9 cellular contexts compared by ENCODE assay signal in the genomic region with DNA sequence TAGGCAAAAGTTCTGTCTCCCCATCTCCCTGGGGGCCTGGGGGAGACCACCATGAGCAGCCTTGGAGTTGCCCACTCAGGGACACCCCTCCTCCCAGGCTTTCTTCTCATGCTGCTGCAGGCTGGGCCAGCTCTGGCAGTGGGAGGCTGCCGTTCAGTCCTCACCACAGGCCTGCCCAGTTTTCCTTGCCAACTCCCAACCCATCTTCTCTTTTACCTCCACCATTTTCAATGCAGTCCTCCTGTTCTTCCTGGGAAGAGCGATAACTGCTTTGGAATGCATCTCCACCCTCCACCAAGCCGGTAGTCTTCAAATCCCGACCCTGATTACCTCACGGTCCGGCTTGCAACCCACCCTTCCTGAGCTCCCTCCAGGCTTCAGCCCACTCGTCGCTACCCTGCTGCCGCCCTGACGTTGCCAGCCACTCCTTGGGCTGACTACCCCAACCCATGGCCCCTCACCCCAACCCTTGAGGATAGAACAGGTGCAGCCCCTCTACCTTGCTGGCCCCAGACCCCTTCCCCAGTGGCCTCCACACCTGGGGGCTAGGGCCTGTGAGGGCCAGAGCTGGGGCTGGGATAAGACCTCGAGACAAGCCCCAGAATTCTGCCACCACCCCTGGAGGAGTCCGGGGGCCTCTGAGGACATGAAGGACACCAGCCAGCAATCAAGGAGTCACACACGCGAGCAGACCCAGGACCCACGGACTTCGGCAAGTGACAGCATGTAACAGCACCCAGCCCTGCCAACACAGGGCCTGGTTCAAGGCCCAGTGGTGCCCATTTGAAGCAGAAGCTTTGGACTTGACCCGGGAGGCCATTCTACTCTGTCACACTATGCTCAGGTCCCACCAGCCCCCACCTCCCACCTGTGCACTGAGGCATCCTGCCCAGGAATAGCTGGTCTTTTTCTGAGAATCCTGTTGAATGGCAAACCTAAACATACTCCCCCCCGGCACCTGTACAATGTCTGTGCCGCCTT. TPM values are rescaled to one million over a fixed set of nuclear protein-coding genes. Genes with fewer than 3 reads are reported as not detected.
DNase-seq lines count a peak whose midpoint lies in the region; ATAC-seq and TF ChIP-seq lines count a peak whose summit lies in the region.
"Had no signal": no experiment of that assay in that cellular context is flagged by ENCODE, and none has a peak within 500 bp of the region (broad histone marks: within the 10 kb centered on the region; RNA-seq: fewer than 3 reads in every experiment).

No MANE protein-coding gene starts in this region.

- intact Hi-C loops in dendritic cell treated with granulocyte-macrophage colony-stimulating factor and Interleukin-4, amounts not matched to agents 40 ng/mL and 50 ng/mL, for 4 days (cut with micrococcal nuclease): no loop called here
- intact Hi-C loops in OCI-LY7 (cut with micrococcal nuclease; ENCODE audit: unreplicated experiment): no loop called here
- intact Hi-C loops in left colon (cut with DNase I, micrococcal nuclease): no loop called here

- peak overlapping the region; percentile 71 for H3K27ac Mint-ChIP-seq in dendritic cell treated with granulocyte-macrophage colony-stimulating factor and Interleukin-4, amounts not matched to agents 40 ng/mL and 50 ng/mL, for 4 days
- H3K27ac Mint-ChIP-seq in nephron progenitor cell (peak overlapping the region; percentile 77), mesothelial cell of epicardium (no peak overlapping the region)

- DNase-seq in AG08395 (ENCODE audit: low spot score) (peak; percentile 41), NCI-H226 (peak; percentile 84), nephron progenitor cell (no peak), OCI-LY7 (ENCODE audit: low spot score) (no peak), retina (no peak), mesothelial cell of epicardium (ENCODE audit: low spot score in 2 of 2, unreplicated experiment in 2 of 2) (no peak), left colon (no peak)
- DNase-seq: DMS153 had no signal

- H3K4me2 ChIP-seq in OCI-LY7 (ENCODE audit: low read length): no peak overlapping the region

- no peak overlapping the region for H3K27ac ChIP-seq in OCI-LY7 (ENCODE audit: low read depth, low read length, poor library complexity, severe bottlenecking)

- H3K27me3 Mint-ChIP-seq in dendritic cell treated with granulocyte-macrophage colony-stimulating factor and Interleukin-4, amounts not matched to agents 40 ng/mL and 50 ng/mL, for 4 days: no peaks in the 10 kb centered on the region
- H3K27me3 Mint-ChIP-seq in nephron progenitor cell (ENCODE audit: low read depth, poor library complexity): no peaks in the 10 kb centered on the region
- H3K27me3 Mint-ChIP-seq in mesothelial cell of epicardium (ENCODE audit: low read depth): no peaks in the 10 kb centered on the region

- no peaks in the 10 kb centered on the region for H3K9me2 ChIP-seq in OCI-LY7 (ENCODE audit: insufficient read depth, low read length)

- peaks cover 31% of the 10 kb centered on the region for H4K20me1 ChIP-seq in OCI-LY7 (ENCODE audit: insufficient read depth, low read length)

- peaks cover 51% of the 10 kb centered on the region; the same call in 1 of the 2 replicates for H3K79me2 ChIP-seq in OCI-LY7 (ENCODE audit: insufficient read depth, low read depth, low read length)

- H3K4me3 ChIP-seq in OCI-LY7 (ENCODE audit: low read depth, low read length, poor library complexity, severe bottlenecking): no peak overlapping the region

- H3K4me3 Mint-ChIP-seq in dendritic cell treated with granulocyte-macrophage colony-stimulating factor and Interleukin-4, amounts not matched to agents 40 ng/mL and 50 ng/mL, for 4 days: no peak overlapping the region
- no peak overlapping the region for H3K4me3 Mint-ChIP-seq in nephron progenitor cell
- H3K4me3 Mint-ChIP-seq in mesothelial cell of epicardium: no peak overlapping the region

- H3K4me1 ChIP-seq in OCI-LY7 (ENCODE audit: insufficient read depth, low read length, poor library complexity, severe bottlenecking): no peaks in the 10 kb centered on the region

- BruUV-seq in OCI-LY7 (replicated peaks; lab: Mats Ljungman, UMichigan): no TSS peak

- H2AFZ ChIP-seq in OCI-LY7 (ENCODE audit: low read length): no peak overlapping the region

- CTCF ChIA-PET in OCI-LY7 (lab: Charles Lee; ENCODE audit: unreplicated experiment): no interaction called here

- H3K36me3 Mint-ChIP-seq in dendritic cell treated with granulocyte-macrophage colony-stimulating factor and Interleukin-4, amounts not matched to agents 40 ng/mL and 50 ng/mL, for 4 days (ENCODE audit: low read depth): peaks cover 100% of the 10 kb centered on the region
- H3K36me3 Mint-ChIP-seq in nephron progenitor cell (ENCODE audit: low read depth): peaks cover 73% of the 10 kb centered on the region
- peaks cover 32% of the 10 kb centered on the region for H3K36me3 Mint-ChIP-seq in mesothelial cell of epicardium

- ATAC-seq in left colon: no peak

- no peaks in the 10 kb centered on the region for H3K9me3 Mint-ChIP-seq in dendritic cell treated with granulocyte-macrophage colony-stimulating factor and Interleukin-4, amounts not matched to agents 40 ng/mL and 50 ng/mL, for 4 days
- H3K9me3 Mint-ChIP-seq in nephron progenitor cell (no peaks in the 10 kb centered on the region), mesothelial cell of epicardium (no peaks in the 10 kb centered on the region)

- no peak for TF ChIP-seq CTCF in nephron progenitor cell (IDR thresholded peaks at IDR 0.05)
- TF ChIP-seq CTCF in OCI-LY7 (conservative IDR thresholded peaks at IDR 0.05; ENCODE audit: low read length): no peak
- no peak for TF ChIP-seq CTCF in mesothelial cell of epicardium (IDR thresholded peaks at IDR 0.05; ENCODE audit: unreplicated experiment)

- H3K36me3 ChIP-seq in OCI-LY7 (ENCODE audit: insufficient read depth, low read length): peaks cover 91% of the 10 kb centered on the region

- POLR2A ChIA-PET in OCI-LY7 (lab: Charles Lee): no interaction called here

- H3K4me1 Mint-ChIP-seq in dendritic cell treated with granulocyte-macrophage colony-stimulating factor and Interleukin-4, amounts not matched to agents 40 ng/mL and 50 ng/mL, for 4 days (ENCODE audit: low read depth): peaks cover 100% of the 10 kb centered on the region
- H3K4me1 Mint-ChIP-seq in nephron progenitor cell (peaks cover 87% of the 10 kb centered on the region), mesothelial cell of epicardium (peaks cover 43% of the 10 kb centered on the region)

- no peaks in the 10 kb centered on the region for H3K9me3 ChIP-seq in OCI-LY7 (ENCODE audit: low read length)

RNA-seq across cellular contexts. Expression of gene WDR1, which starts 9.2 kb away (rescaled TPM):
- total RNA-seq in OCI-LY7 (2014; rRNA removed; shearing (Covaris generic)): 77.6 and 85.0 TPM in 2 replicates
- total RNA-seq in OCI-LY7 (2022) (134 and 152 TPM in 2 replicates), mesothelial cell of epicardium (227 to 229 TPM (median 227 TPM) in 3 replicates), left colon (100 to 1,000 TPM; 448 to 457 TPM)

Comparison
In these comparisons a context has a peak if more than half of its experiments do, and no peak if none do; other contexts are left out.
1. DNase-seq: peak in AG08395 (single experiment) and NCI-H226 (single experiment); none in nephron progenitor cell (single experiment), OCI-LY7 (single experiment), retina (single experiment), mesothelial cell of epicardium (0 of 2) and left colon (0 of 2).